Comparison of ENCODE assay signal across 1 cellular context in genomic region chr19:16889883-16890460, GRCh38.
TF ChIP-seq lines count a peak whose summit lies in the region.

No MANE protein-coding gene starts in this region.

TF ChIP-seq in K562, 482 proteins besides CTCF, POLR2A, EP300 and RAD21 (continued from another document and continues in another):
- no peak for TF ChIP-seq RBM17 (IDR thresholded peaks at IDR 0.05; ENCODE audit: borderline replicate concordance, low read depth, low read length)
- no peak for TF ChIP-seq POLR3A (IDR thresholded peaks at IDR 0.05; ENCODE audit: borderline replicate concordance, extremely low read depth, insufficient read depth, insufficient read length)
- TF ChIP-seq MTA1 (IDR thresholded peaks at IDR 0.05; ENCODE audit: borderline replicate concordance) = no peak
- TF ChIP-seq NFRKB (IDR thresholded peaks at IDR 0.05; ENCODE audit: low read depth) = no peak; the same call in 1 of the 2 replicates
- no peak for TF ChIP-seq TSHZ1 (CRISPR knock-in tag; IDR thresholded peaks at IDR 0.05)
- no peak for TF ChIP-seq MAFK (IDR thresholded peaks at IDR 0.05; ENCODE audit: low read length)
- TF ChIP-seq DLX4 (CRISPR knock-in tag; IDR thresholded peaks at IDR 0.05) = no peak
- TF ChIP-seq KAT7 (CRISPR knock-in tag; IDR thresholded peaks at IDR 0.05; ENCODE audit: borderline replicate concordance) = peak; percentile 89
- TF ChIP-seq RFX5 (IDR thresholded peaks at IDR 0.05; ENCODE audit: low read depth, low read length) = no peak
- TF ChIP-seq FOXJ3 (CRISPR knock-in tag; IDR thresholded peaks at IDR 0.05) = no peak
- TF ChIP-seq FOXA1 (IDR thresholded peaks at IDR 0.05; ENCODE audit: borderline replicate concordance) = no peak
- 0 out of 2 replicates have a peak, but pooled peaks have one; percentile 72 for TF ChIP-seq SRSF3 (IDR thresholded peaks at IDR 0.05; ENCODE audit: insufficient read depth, low read length)
- TF ChIP-seq PRDM10 (IDR thresholded peaks at IDR 0.05; ENCODE audit: partially characterized antibody) = no peak
- TF ChIP-seq ZNF740 (CRISPR knock-in tag; IDR thresholded peaks at IDR 0.05) = no peak; the same call in 1 of the 2 replicates
- TF ChIP-seq ZNF740 (tag; IDR thresholded peaks at IDR 0.05) = peak in 1 of 2 experiments; percentile 84; a peak in 2 of 4 replicates
- no peak for TF ChIP-seq ZNF253 (CRISPR knock-in tag; conservative IDR thresholded peaks at IDR 0.05)
- TF ChIP-seq MYNN (IDR thresholded peaks at IDR 0.05) = no peak
- TF ChIP-seq MYNN (CRISPR knock-in tag; IDR thresholded peaks at IDR 0.05) = no peak
- TF ChIP-seq SAFB (IDR thresholded peaks at IDR 0.05; ENCODE audit: borderline replicate concordance, low read depth, low read length) = 0 out of 2 replicates have a peak, but pooled peaks have one; percentile 57
- no peak; the same call in 1 of the 2 replicates for TF ChIP-seq HDGF (IDR thresholded peaks at IDR 0.05)
- no peak for TF ChIP-seq MEIS2 (IDR thresholded peaks at IDR 0.05; ENCODE audit: partially characterized antibody)
- no peak for TF ChIP-seq THRB (CRISPR knock-in tag; conservative IDR thresholded peaks at IDR 0.05)
- no peak for TF ChIP-seq SP2 (IDR thresholded peaks at IDR 0.05; ENCODE audit: extremely low read depth, low read depth, low read length, poor library complexity, severe bottlenecking)
- TF ChIP-seq BRD9 (IDR thresholded peaks at IDR 0.05; ENCODE audit: low read depth, partially characterized antibody) = no peak
- TF ChIP-seq MYC (IDR thresholded peaks at IDR 0.05; ENCODE audit: low read depth, low read length) = peak; percentile 83; the same call in 1 of the 2 replicates
- TF ChIP-seq MYC (CRISPR knock-in tag; IDR thresholded peaks at IDR 0.05; ENCODE audit: borderline replicate concordance, low read depth) = peak; percentile 84; the same call in 1 of the 2 replicates
- TF ChIP-seq MTF1 (CRISPR knock-in tag; IDR thresholded peaks at IDR 0.05; ENCODE audit: borderline replicate concordance) = no peak
- TF ChIP-seq ZFPM2 (CRISPR knock-in tag; IDR thresholded peaks at IDR 0.05) = 0 out of 2 replicates have a peak, but pooled peaks have one; percentile 56
- TF ChIP-seq SMAD3 (CRISPR knock-in tag; conservative IDR thresholded peaks at IDR 0.05) = 0 out of 2 replicates have a peak, but pooled peaks have one; percentile 44
- TF ChIP-seq CREB5 (CRISPR knock-in tag; IDR thresholded peaks at IDR 0.05) = 0 out of 2 replicates have a peak, but pooled peaks have one; percentile 6
- no peak for TF ChIP-seq ARHGAP35 (IDR thresholded peaks at IDR 0.05; ENCODE audit: partially characterized antibody)
- TF ChIP-seq EP400 (IDR thresholded peaks at IDR 0.05) = no peak; the same call in 1 of the 2 replicates
- no peak for TF ChIP-seq MAFF (IDR thresholded peaks at IDR 0.05; ENCODE audit: low read length)
- no peak; the same call in none of the 2 replicates for TF ChIP-seq ZNF511 (CRISPR knock-in tag; IDR thresholded peaks at IDR 0.05)
- TF ChIP-seq LARP7 (IDR thresholded peaks at IDR 0.05) = no peak
- TF ChIP-seq ETV6 (IDR thresholded peaks at IDR 0.05; ENCODE audit: borderline replicate concordance in 1 of 2, low read depth in 2 of 2, low read length in 1 of 2) = no peak
- TF ChIP-seq ETV6 (CRISPR knock-in tag; IDR thresholded peaks at IDR 0.05; ENCODE audit: borderline replicate concordance) = no peak
- TF ChIP-seq ZNF518B (CRISPR knock-in tag; IDR thresholded peaks at IDR 0.05) = no peak
- no peak for TF ChIP-seq SIN3B (IDR thresholded peaks at IDR 0.05; ENCODE audit: low read depth)
- no peak for TF ChIP-seq ZC3H8 (IDR thresholded peaks at IDR 0.05)
- TF ChIP-seq HNRNPL (IDR thresholded peaks at IDR 0.05; ENCODE audit: low read depth, low read length) = peak; percentile 98
- TF ChIP-seq KLF1 (tag; IDR thresholded peaks at IDR 0.05) = no peak
- no peak for TF ChIP-seq HNRNPH1 (optimal IDR thresholded peaks at IDR 0.05; ENCODE audit: low read depth, low read length)
- TF ChIP-seq ZNF75A (CRISPR knock-in tag; IDR thresholded peaks at IDR 0.05) = no peak; the same call in 1 of the 2 replicates
- no peak for TF ChIP-seq NFE2 (IDR thresholded peaks at IDR 0.05; ENCODE audit: low read depth)
- no peak for TF ChIP-seq NFIX (CRISPR knock-in tag; IDR thresholded peaks at IDR 0.05; ENCODE audit: low read depth)
- TF ChIP-seq ZNF785 (CRISPR knock-in tag; IDR thresholded peaks at IDR 0.05) = no peak
- TF ChIP-seq PML (IDR thresholded peaks at IDR 0.05; ENCODE audit: low read length) = no peak
- TF ChIP-seq TOE1 (IDR thresholded peaks at IDR 0.05; ENCODE audit: borderline replicate concordance) = no peak
- TF ChIP-seq TOE1 (CRISPR knock-in tag; IDR thresholded peaks at IDR 0.05; ENCODE audit: borderline replicate concordance, low read depth) = peak; percentile 87; the same call in 1 of the 2 replicates
- peak; percentile 86 for TF ChIP-seq CREB1 (IDR thresholded peaks at IDR 0.05)
- peak; percentile 95 for TF ChIP-seq CREB1 (CRISPR knock-in tag; IDR thresholded peaks at IDR 0.05)
- TF ChIP-seq MCM7 (IDR thresholded peaks at IDR 0.05) = no peak
- TF ChIP-seq PHTF2 (CRISPR knock-in tag; IDR thresholded peaks at IDR 0.05) = no peak
- TF ChIP-seq KLF6 (CRISPR knock-in tag; IDR thresholded peaks at IDR 0.05; ENCODE audit: borderline replicate concordance) = peak; percentile 72; the same call in 1 of the 2 replicates
- no peak for TF ChIP-seq HDAC6 (IDR thresholded peaks at IDR 0.05; ENCODE audit: low read depth, low read length)
- no peak; the same call in 1 of the 2 replicates for TF ChIP-seq BACH1 (tag; IDR thresholded peaks at IDR 0.05)
